ENCODE assay signal across 18 cellular contexts in genomic region chr1:232016636-232017035, GRCh38.
DNase-seq lines count a peak whose midpoint lies in the region; ATAC-seq and TF ChIP-seq lines count a peak whose summit lies in the region.
"Had no signal": no experiment of that assay in that cellular context is flagged by ENCODE, and none has a peak within 500 bp of the region (broad histone marks: within the 10 kb centered on the region; RNA-seq: fewer than 3 reads in every experiment).

No MANE protein-coding gene starts in this region.

- in situ Hi-C loops in G401 (cut with HindIII; ENCODE audit: low sequenced_read_pairs): no loop called here

- H3K4me3 ChIP-seq in SJSA1: no peak overlapping the region
- H3K4me3 ChIP-seq: GM23338 had no signal

- H3K36me3 Mint-ChIP-seq in nephron (ENCODE audit: low read depth): no peaks in the 10 kb centered on the region
- H3K36me3 Mint-ChIP-seq in activated T-helper 2 cell treated with anti-CD3 and anti-CD28 coated beads, Interferon-gamma antibody, Interleukin-2, Interleukin-4, amounts not matched to agents 10 μg/mL and 5 μg/mL and 100 μg/mL, durations not matched to agents 14 hours and 24 hours and 36 hours (ENCODE audit: low read depth): no peaks in the 10 kb centered on the region

- peak overlapping the region; percentile 1 to 27 (median 11) for H3K27ac Mint-ChIP-seq in nephron
- no peak overlapping the region for H3K27ac Mint-ChIP-seq in activated T-helper 2 cell treated with anti-CD3 and anti-CD28 coated beads, Interferon-gamma antibody, Interleukin-2, Interleukin-4, amounts not matched to agents 10 μg/mL and 5 μg/mL and 100 μg/mL, durations not matched to agents 14 hours and 24 hours and 36 hours
- H3K27ac Mint-ChIP-seq: CD4-positive, CD25-positive, alpha-beta regulatory T cell; GM23338 had no signal

- H3K27me3 ChIP-seq in SJSA1 (replicated peaks): no peaks in the 10 kb centered on the region

- H3K4me3 Mint-ChIP-seq in nephron: no peak overlapping the region
- H3K4me3 Mint-ChIP-seq in activated T-helper 2 cell treated with anti-CD3 and anti-CD28 coated beads, Interferon-gamma antibody, Interleukin-2, Interleukin-4, amounts not matched to agents 10 μg/mL and 5 μg/mL and 100 μg/mL, durations not matched to agents 14 hours and 24 hours and 36 hours (ENCODE audit: low read depth): no peak overlapping the region
- H3K4me3 Mint-ChIP-seq: CD4-positive, CD25-positive, alpha-beta regulatory T cell; GM23338 had no signal

- peaks cover 33% of the 10 kb centered on the region for H3K4me1 Mint-ChIP-seq in nephron
- no peaks in the 10 kb centered on the region for H3K4me1 Mint-ChIP-seq in activated T-helper 2 cell treated with anti-CD3 and anti-CD28 coated beads, Interferon-gamma antibody, Interleukin-2, Interleukin-4, amounts not matched to agents 10 μg/mL and 5 μg/mL and 100 μg/mL, durations not matched to agents 14 hours and 24 hours and 36 hours (ENCODE audit: low read depth)

- no peaks in the 10 kb centered on the region for H3K9me3 ChIP-seq in SJSA1 (replicated peaks)

- H3K9me3 Mint-ChIP-seq in nephron: no peaks in the 10 kb centered on the region
- no peaks in the 10 kb centered on the region for H3K9me3 Mint-ChIP-seq in activated T-helper 2 cell treated with anti-CD3 and anti-CD28 coated beads, Interferon-gamma antibody, Interleukin-2, Interleukin-4, amounts not matched to agents 10 μg/mL and 5 μg/mL and 100 μg/mL, durations not matched to agents 14 hours and 24 hours and 36 hours
- H3K9me3 Mint-ChIP-seq: CD4-positive, CD25-positive, alpha-beta regulatory T cell; GM23338 had no signal

- intact Hi-C loops in activated T-helper 2 cell treated with anti-CD3 and anti-CD28 coated beads, Interferon-gamma antibody, Interleukin-2, Interleukin-4, amounts not matched to agents 10 μg/mL and 5 μg/mL and 100 μg/mL, durations not matched to agents 14 hours and 24 hours and 36 hours (cut with micrococcal nuclease): no loop called here
- intact Hi-C loops in left ventricle myocardium superior (cut with micrococcal nuclease): no loop called here

- no peaks in the 10 kb centered on the region for H3K36me3 ChIP-seq in SJSA1

- no peak for TF ChIP-seq CTCF in nephron (IDR thresholded peaks at IDR 0.05; ENCODE audit: unreplicated experiment in 3 of 3)

- peak; percentile 57 for DNase-seq in EH (ENCODE audit: low read depth)
- peak in 1 of 2 experiments; percentile 55 for DNase-seq in SJSA1 (ENCODE audit: low read depth in 1 of 2, low spot score in 2 of 2)
- DNase-seq in epidermal melanocyte (ENCODE audit: insufficient read length, low spot score): peak; percentile 31
- no peak for DNase-seq in G401 (ENCODE audit: low spot score)
- no peak for DNase-seq in activated T-helper 2 cell treated with anti-CD3 and anti-CD28 coated beads, Interferon-gamma antibody, Interleukin-2, Interleukin-4, amounts not matched to agents 10 μg/mL and 5 μg/mL and 100 μg/mL, durations not matched to agents 14 hours and 24 hours and 36 hours (ENCODE audit: low spot score)
- no peak for DNase-seq in left ventricle myocardium superior
- DNase-seq: Calu3; CD4-positive, CD25-positive, alpha-beta regulatory T cell; DMS53; KBM-7; NCI-H1417 treated with DMSO at 0.1 percent for 48 hours; NCI-H2029; NCI-H2171 treated with DMSO at 0.1 percent for 48 hours; NCI-H446 treated with DMSO at 0.1 percent for 48 hours; NCI-H82 had no signal

- no peak for ATAC-seq in GM18502 (IDR thresholded peaks at IDR 0.05; ENCODE audit: poor library complexity, unreplicated experiment)
- no peak for ATAC-seq in left ventricle myocardium superior
- ATAC-seq: GM23338 had no signal

- H3K27ac ChIP-seq in SJSA1: peak overlapping the region; percentile 5

- peaks cover 7% of the 10 kb centered on the region for H3K4me1 ChIP-seq in SJSA1 (replicated peaks)

- H3K27me3 Mint-ChIP-seq in nephron (ENCODE audit: low read depth): peaks cover 8% of the 10 kb centered on the region
- no peaks in the 10 kb centered on the region for H3K27me3 Mint-ChIP-seq in activated T-helper 2 cell treated with anti-CD3 and anti-CD28 coated beads, Interferon-gamma antibody, Interleukin-2, Interleukin-4, amounts not matched to agents 10 μg/mL and 5 μg/mL and 100 μg/mL, durations not matched to agents 14 hours and 24 hours and 36 hours (ENCODE audit: low read depth)
- H3K27me3 Mint-ChIP-seq: CD4-positive, CD25-positive, alpha-beta regulatory T cell had no signal

Comparison
In these comparisons a context has a peak if more than half of its experiments do, and no peak if none do; other contexts are left out.
1. DNase-seq: peak in EH (single experiment) and epidermal melanocyte (single experiment); none in G401 (single experiment), activated T-helper 2 cell treated with anti-CD3 and anti-CD28 coated beads, Interferon-gamma antibody, Interleukin-2, Interleukin-4, amounts not matched to agents 10 μg/mL and 5 μg/mL and 100 μg/mL, durations not matched to agents 14 hours and 24 hours and 36 hours (single experiment) and left ventricle myocardium superior (single experiment).